8 cellular contexts compared by ENCODE assay signal in genomic region chr5:16489322-16489791, GRCh38. TPM values are rescaled to one million over a fixed set of nuclear protein-coding genes. Genes with fewer than 3 reads are reported as not detected.
DNase-seq lines count a peak whose midpoint lies in the region; ATAC-seq, FAIRE-seq and TF ChIP-seq lines count a peak whose summit lies in the region.

No MANE protein-coding gene starts in this region.

- H2AFZ ChIP-seq in mammary epithelial cell (ENCODE audit: low read depth, low read length) (no peak overlapping the region), HepG2 (ENCODE audit: low read length) (no peak overlapping the region)

- DNase-seq in AG04449 (ENCODE audit: low read depth, low spot score): peak; percentile 14
- DNase-seq in NCI-H82 (lab: John Stamatoyannopoulos, UW): peak; percentile 61
- DNase-seq in mammary epithelial cell: peak; percentile 52
- peak; percentile 30 for DNase-seq in HepG2 (ENCODE audit: low spot score)
- no peak for DNase-seq in uterus
- no peak for DNase-seq in stimulated activated CD4-positive, alpha-beta T cell treated with anti-CD3 and anti-CD28 coated beads, Interleukin-15, amount 100 ng/mL, for 24 hours

- BruUV-seq in mammary epithelial cell (replicated peaks; lab: Mats Ljungman, UMichigan) (no TSS peak), HepG2 (replicated peaks; lab: Mats Ljungman, UMichigan) (no TSS peak)

- no peak overlapping the region for H3K4me3 ChIP-seq in AG04449 (ENCODE audit: low read depth, low read length)
- no peak overlapping the region for H3K4me3 ChIP-seq in mammary epithelial cell (replicated peaks in 1 of 3; ENCODE audit: insufficient read depth in 1 of 3, low read depth in 2 of 3, low read length in 3 of 3)
- no peak overlapping the region for H3K4me3 ChIP-seq in HepG2 (replicated peaks in 1 of 3; ENCODE audit: insufficient read depth in 1 of 3, low read depth in 2 of 3, low read length in 3 of 3)
- no peak overlapping the region for H3K4me3 ChIP-seq in uterus

- TF ChIP-seq RAD21 in HepG2 (CRISPR knock-in tag; IDR thresholded peaks at IDR 0.05): peak; percentile 38

- H3K79me2 ChIP-seq in mammary epithelial cell (ENCODE audit: insufficient read depth, low read length): no peaks in the 10 kb centered on the region
- no peaks in the 10 kb centered on the region for H3K79me2 ChIP-seq in HepG2 (ENCODE audit: insufficient read depth, low read length)

- CTCF ChIA-PET in AG04449 (lab: Yijun Ruan, JAX) (interaction anchor here (0.6 to 7.6 kb wide), 27 partner anchors 8 to 715 kb away, joined by 3 to 254 read pairs (median 5); no protein-coding TSS in a partner anchor), mammary epithelial cell (lab: Charles Lee; ENCODE audit: low non-redundant PET) (interaction anchor here (0.6 kb wide), 1 partner anchor 29 kb away, joined by 8 read pairs; no protein-coding TSS in a partner anchor), HepG2 (lab: Yijun Ruan, JAX; ENCODE audit: low intra/inter-chr PET ratio, low total read pairs) (interaction anchor here (0.5 to 1.9 kb wide), 4 partner anchors 61 to 643 kb away, joined by 3 to 11 read pairs (median 6); no protein-coding TSS in a partner anchor)

- POLR2A ChIA-PET in AG04449 (lab: Yijun Ruan, JAX): no interaction called here
- POLR2A ChIA-PET in HepG2 (lab: Yijun Ruan, JAX): no interaction called here

- H3K9me3 ChIP-seq in mammary epithelial cell (replicated peaks; ENCODE audit: insufficient read depth, low read length): no peaks in the 10 kb centered on the region
- peaks cover 2% of the 10 kb centered on the region; the same call in 1 of the 2 replicates for H3K9me3 ChIP-seq in HepG2 (ENCODE audit: low read length)
- no peaks in the 10 kb centered on the region for H3K9me3 ChIP-seq in uterus

- 13% methylated on average over 1 of the region's 1 CpG for WGBS in mammary epithelial cell (ENCODE audit: low coverage, missing lambda C conversion rate)
- WGBS in HepG2 (ENCODE audit: low lambda C conversion rate): 0% methylated on average over 1 of the region's 1 CpG

- dilution Hi-C loops in mammary epithelial cell (cut with HindIII; ENCODE audit: low sequenced_read_pairs): no loop called here

- intact Hi-C loops in mammary epithelial cell (cut with micrococcal nuclease) (loop anchor here (1.0 kb wide), 5 partner anchors 61 to 714 kb away; no protein-coding TSS in a partner anchor), HepG2 (cut with micrococcal nuclease; ENCODE audit: unreplicated experiment) (loop anchor here (1.0 kb wide), 1 partner anchor 61 kb away; no protein-coding TSS in a partner anchor), uterus (cut with DNase I; ENCODE audit: low total_unique reads) (no loop called here)

- FAIRE-seq in HepG2 (lab: Jason Lieb, UNC): no peak

- no peak overlapping the region for H3K9ac ChIP-seq in mammary epithelial cell (ENCODE audit: insufficient read depth, low read length)
- no peak overlapping the region for H3K9ac ChIP-seq in HepG2 (ENCODE audit: insufficient read depth, low read depth, low read length)

- H3K4me1 ChIP-seq in mammary epithelial cell (ENCODE audit: insufficient read depth, low read length) (peaks cover 23% of the 10 kb centered on the region), HepG2 (ENCODE audit: insufficient read depth, low read length) (no peaks in the 10 kb centered on the region), uterus (no peaks in the 10 kb centered on the region)

- H3K36me3 ChIP-seq in mammary epithelial cell (ENCODE audit: insufficient read depth, low read length): no peaks in the 10 kb centered on the region
- no peaks in the 10 kb centered on the region for H3K36me3 ChIP-seq in HepG2 (replicated peaks in 1 of 2; ENCODE audit: control insufficient read depth in 1 of 2, insufficient read depth in 2 of 2, low read length in 2 of 2)
- H3K36me3 ChIP-seq in uterus: no peaks in the 10 kb centered on the region

- TF ChIP-seq POLR2A in HepG2 (IDR thresholded peaks at IDR 0.05; ENCODE audit: insufficient read depth in 1 of 2, low read depth in 2 of 2, low read length in 2 of 2) (no peak), uterus (IDR thresholded peaks at IDR 0.05) (no peak)

- TF ChIP-seq CTCF in AG04449 (IDR thresholded peaks at IDR 0.05; ENCODE audit: insufficient read depth, low read length, missing control alignments) (peak; percentile 60), mammary epithelial cell (conservative IDR thresholded peaks at IDR 0.05 in 1 of 2, IDR thresholded peaks at IDR 0.05 in 1 of 2; ENCODE audit: extremely low read depth in 1 of 2, insufficient read depth in 1 of 2, low read depth in 1 of 2, low read length in 2 of 2) (peak; percentile 69 to 75), HepG2 (CRISPR knock-in tag; IDR thresholded peaks at IDR 0.05) (peak; percentile 60), uterus (IDR thresholded peaks at IDR 0.05) (peak; percentile 40 to 66 (median 59))

- H3K4me2 ChIP-seq in mammary epithelial cell (ENCODE audit: insufficient read depth, low read depth, low read length) (no peak overlapping the region), HepG2 (ENCODE audit: low read depth, low read length) (no peak overlapping the region)

- H4K20me1 ChIP-seq in mammary epithelial cell (ENCODE audit: insufficient read depth, low read length) (no peaks in the 10 kb centered on the region), HepG2 (ENCODE audit: insufficient read depth, low read length) (no peaks in the 10 kb centered on the region)

- no peak for TF ChIP-seq EP300 in HepG2 (IDR thresholded peaks at IDR 0.05; ENCODE audit: low read depth in 2 of 2, low read length in 2 of 2)
- TF ChIP-seq EP300 in HepG2 (CRISPR knock-in tag; IDR thresholded peaks at IDR 0.05; ENCODE audit: borderline replicate concordance): no peak

- ATAC-seq in GM18498 (IDR thresholded peaks at IDR 0.05; ENCODE audit: unreplicated experiment) (peak; percentile 66), HG03354 (IDR thresholded peaks at IDR 0.05; ENCODE audit: poor library complexity, severe bottlenecking, unreplicated experiment) (peak; percentile 78), HepG2 (peak; percentile 86)

- no peaks in the 10 kb centered on the region for H3K27me3 ChIP-seq in mammary epithelial cell (ENCODE audit: insufficient read depth, low read length)
- no peaks in the 10 kb centered on the region; a peak in 1 of 5 replicates for H3K27me3 ChIP-seq in HepG2 (ENCODE audit: control insufficient read depth in 1 of 2, insufficient read depth in 2 of 2, low read length in 2 of 2)
- H3K27me3 ChIP-seq in uterus: no peaks in the 10 kb centered on the region

- peak overlapping the region; percentile 38 for H3K27ac ChIP-seq in mammary epithelial cell (ENCODE audit: insufficient read depth, low read depth, low read length)
- H3K27ac ChIP-seq in HepG2 (ENCODE audit: extremely low read length, insufficient read depth, low read length): no peak overlapping the region
- no peak overlapping the region for H3K27ac ChIP-seq in uterus

- in situ Hi-C loops in mammary epithelial cell (cut with MboI; ENCODE audit: low sequenced_read_pairs in 2 of 2) (loop anchor here (5.0 to 25.0 kb wide), 2 partner anchors 63 to 698 kb away; no protein-coding TSS in a partner anchor), HepG2 (cut with HindIII; ENCODE audit: extremely low pct_ligation_motif_present, low pct_unique_long_range_greater_than_20kb) (loop anchor here (5.0 to 10.0 kb wide), 2 partner anchors 63 to 175 kb away; no protein-coding TSS in a partner anchor)

TF ChIP-seq in HepG2, 621 proteins besides CTCF, POLR2A, EP300 and RAD21 (continues in another document):
- TF ChIP-seq ZNF616 (CRISPR knock-in tag; IDR thresholded peaks at IDR 0.05; ENCODE audit: low read depth): no peak
- TF ChIP-seq SMC3 (IDR thresholded peaks at IDR 0.05; ENCODE audit: low read length): peak; percentile 37
- no peak for TF ChIP-seq ETS1 (CRISPR knock-in tag; IDR thresholded peaks at IDR 0.05)
- peak; percentile 73 for TF ChIP-seq STAG1 (CRISPR knock-in tag; IDR thresholded peaks at IDR 0.05)

RNA-seq across cellular contexts. Expression of gene ZNF622, which starts 23.8 kb away (rescaled TPM):
- total RNA-seq in mammary epithelial cell (10 to 100 TPM; 32.2 to 32.3 TPM), HepG2 (2016; rRNA removed; fragmentation: Illumina TruSeq; extraction: Trizol) (44.7 and 50.2 TPM in 2 replicates), uterus (10 to 100 TPM; 12.6 to 32.2 (median 14.8) TPM)
- polyA plus RNA-seq in mammary epithelial cell (21.1 TPM), HepG2 (2011; rRNA removed) (10.9 and 12.1 TPM in 2 replicates)
- polyA minus RNA-seq in mammary epithelial cell: 39.6 TPM
- total RNA-seq in HepG2 (2016; cell fraction: cytosol; rRNA removed; fragmentation: Illumina TruSeq; extraction: Trizol; ENCODE audit: low read depth): 7.9 and 9.2 TPM in 2 replicates
- total RNA-seq in HepG2 (2016; cell fraction: insoluble cytoplasmic fraction; rRNA removed; fragmentation: Illumina TruSeq; extraction: Trizol): 42.5 and 45.6 TPM in 2 replicates
- 10.6 and 12.6 TPM in 2 replicates for total RNA-seq in HepG2 (2016; cell fraction: membrane; rRNA removed; fragmentation: Illumina TruSeq; extraction: Trizol)
- total RNA-seq in HepG2 (2016; cell fraction: nucleus; rRNA removed; fragmentation: Illumina TruSeq; extraction: Trizol): 25.0 and 27.5 TPM in 2 replicates
- 11.9 and 12.6 TPM in 2 replicates for polyA plus RNA-seq in HepG2 (2011; cell fraction: cytosol; rRNA removed)
- 6.4 and 7.3 TPM in 2 replicates for polyA plus RNA-seq in HepG2 (2011; cell fraction: nucleus; rRNA removed)
- polyA plus RNA-seq in HepG2 (2012): 21.6 and 22.5 TPM in 2 replicates
- 5.6 and 6.2 TPM in 2 replicates for polyA plus RNA-seq in HepG2 (2016; cell fraction: cytosol; fragmentation: Illumina TruSeq; extraction: Trizol; ENCODE audit: low read depth)
- polyA plus RNA-seq in HepG2 (2016; cell fraction: insoluble cytoplasmic fraction; fragmentation: Illumina TruSeq; extraction: Trizol; ENCODE audit: low read depth): 37.3 and 41.8 TPM in 2 replicates
- polyA plus RNA-seq in HepG2 (2016; cell fraction: membrane; fragmentation: Illumina TruSeq; extraction: Trizol; ENCODE audit: low read depth): 6.4 and 8.0 TPM in 2 replicates
- 27.7 and 29.2 TPM in 2 replicates for polyA plus RNA-seq in HepG2 (2016; cell fraction: nucleus; fragmentation: Illumina TruSeq; extraction: Trizol; ENCODE audit: insufficient read depth, low read depth)
- polyA minus RNA-seq in HepG2 (2011; rRNA and poly(A)+ RNA removed; ENCODE audit: low replicate concordance): 9.9 and 22.3 TPM in 2 replicates
- 7.6 and 8.3 TPM in 2 replicates for polyA minus RNA-seq in HepG2 (2011; cell fraction: cytosol; rRNA and poly(A)+ RNA removed)
- 15.4 and 18.2 TPM in 2 replicates for polyA minus RNA-seq in HepG2 (2011; cell fraction: nucleus; rRNA and poly(A)+ RNA removed)

Comparison
In these comparisons a context has a peak if more than half of its experiments do, and no peak if none do; other contexts are left out.
1. DNase-seq: peak in AG04449 (single experiment), NCI-H82 (single experiment), mammary epithelial cell (single experiment) and HepG2 (single experiment); none in uterus (0 of 2) and stimulated activated CD4-positive, alpha-beta T cell treated with anti-CD3 and anti-CD28 coated beads, Interleukin-15, amount 100 ng/mL, for 24 hours (single experiment).
2. Peak in every context shown above with its lines, with median percentiles within 50 percentile points of each other: CTCF ChIP-seq and ATAC-seq.